Comparison of ENCODE assay signal across 8 cellular contexts in the genomic region with DNA sequence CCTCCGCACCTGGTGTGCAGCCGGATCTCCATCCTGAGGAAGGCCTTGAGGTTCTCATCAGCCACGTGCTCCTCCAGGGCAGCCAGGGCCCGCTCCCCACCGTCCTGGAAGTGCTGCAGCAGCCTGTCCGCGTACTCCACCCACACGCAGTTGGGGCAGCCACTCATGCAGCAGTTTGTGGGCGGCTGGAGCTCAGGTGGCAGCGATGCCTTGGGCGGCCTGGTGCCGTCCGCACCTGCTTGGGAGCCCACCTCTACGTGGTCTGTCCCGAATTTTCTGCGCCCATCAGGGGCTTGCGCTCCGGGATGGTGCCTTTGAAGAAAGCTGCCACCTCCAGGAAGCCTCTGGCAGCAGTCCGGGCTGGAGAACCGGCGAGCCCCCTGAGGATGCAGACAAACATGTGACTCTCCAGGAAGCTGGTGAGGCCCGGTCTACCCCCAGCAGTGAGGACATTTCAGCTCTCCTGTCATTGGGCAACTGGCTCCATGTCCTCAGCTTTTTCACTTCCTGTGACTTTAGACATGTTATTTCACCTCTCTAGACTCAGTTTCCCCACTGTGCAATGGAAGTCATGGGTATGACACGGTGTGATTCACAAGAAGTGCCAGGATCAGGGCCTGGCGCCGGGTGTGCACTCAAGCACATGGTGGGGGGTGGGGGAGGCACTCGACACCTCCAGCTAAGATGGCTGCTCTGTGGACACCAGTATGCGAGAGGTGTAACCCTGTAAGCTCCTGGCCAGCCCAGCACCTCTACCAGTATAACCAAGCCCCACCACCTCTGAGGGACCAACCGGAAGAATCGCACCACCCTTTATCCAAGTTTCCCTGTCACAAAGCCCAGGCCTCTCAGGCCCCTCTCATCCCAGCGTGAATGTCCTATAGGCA. TPM values are rescaled to one million over a fixed set of nuclear protein-coding genes. Genes with fewer than 3 reads are reported as not detected.
DNase-seq lines count a peak whose midpoint lies in the region; ATAC-seq and TF ChIP-seq lines count a peak whose summit lies in the region.

No MANE protein-coding gene starts in this region.

- peaks cover 30% of the 10 kb centered on the region for H3K36me3 Mint-ChIP-seq in WTC11

- peak overlapping the region; percentile 96 for H3K27ac Mint-ChIP-seq in WTC11

- H3K9ac ChIP-seq in stomach smooth muscle (ENCODE audit: low read length in 2 of 2), result peak overlapping the region; percentile 83 to 89

- H3K4me1 Mint-ChIP-seq in WTC11, result peaks cover 21% of the 10 kb centered on the region

- H3K4me3 Mint-ChIP-seq in WTC11, result peak overlapping the region; percentile 96

- TF ChIP-seq CTCF in WTC11 (IDR thresholded peaks at IDR 0.05) (no peak), mucosa of descending colon (IDR thresholded peaks at IDR 0.05) (no peak)

- peak overlapping the region; percentile 96 for H3K4me3 ChIP-seq in mucosa of descending colon
- H3K4me3 ChIP-seq in stomach smooth muscle (ENCODE audit: low read length in 2 of 2), result peak overlapping the region; percentile 90

- H3K36me3 ChIP-seq in mucosa of descending colon (ENCODE audit: low read depth) (no peaks in the 10 kb centered on the region), stomach smooth muscle (ENCODE audit: control insufficient read depth in 2 of 2, insufficient read depth in 2 of 2, low read length in 2 of 2) (peaks cover 5% of the 10 kb centered on the region in 2 donors)

- intact Hi-C loops in mucosa of descending colon (cut with DNase I, micrococcal nuclease), result no loop called here

- no peaks in the 10 kb centered on the region for H3K27me3 Mint-ChIP-seq in WTC11 (ENCODE audit: low read depth)

- no peaks in the 10 kb centered on the region for H3K9me3 Mint-ChIP-seq in WTC11

- H3K27ac ChIP-seq in stomach smooth muscle (ENCODE audit: low read length), result peak overlapping the region; percentile 66

- DNase-seq in HUDEP-2 (lab: John Stamatoyannopoulos, UW; ENCODE audit: unreplicated experiment in 76 of 76), result peak in 60 of 76 experiments; percentile 17 to 68 (median 48)
- DNase-seq in WTC11 (ENCODE audit: low spot score), result no peak
- DNase-seq in dermis blood vessel endothelial cell, result peak; percentile 48
- DNase-seq in mucosa of descending colon, result peak in 2 of 3 donors; percentile 41 to 55
- no peak for DNase-seq in A172 (ENCODE audit: low spot score)
- DNase-seq in NCI-H128 (lab: John Stamatoyannopoulos, UW; ENCODE audit: unreplicated experiment), result no peak

- peaks cover 17% of the 10 kb centered on the region for H3K4me1 ChIP-seq in mucosa of descending colon (ENCODE audit: low read depth)
- peaks cover 17% of the 10 kb centered on the region for H3K4me1 ChIP-seq in stomach smooth muscle (ENCODE audit: control insufficient read depth, insufficient read depth, low read length)

- POLR2A ChIA-PET in WTC11 (lab: Charles Lee), result interaction anchor here (0.7 to 0.9 kb wide), 2 partner anchors 18 to 145 kb away, joined by 3 to 4 read pairs; partner anchors contain the start of genes ARL16 and HGS

- H3K9me3 ChIP-seq in mucosa of descending colon (no peaks in the 10 kb centered on the region), stomach smooth muscle (ENCODE audit: control insufficient read depth in 2 of 2, low read length in 2 of 2) (no peaks in the 10 kb centered on the region)

- CTCF ChIA-PET in WTC11 (lab: Charles Lee), result no interaction called here

- ATAC-seq in GM18511 (IDR thresholded peaks at IDR 0.05; ENCODE audit: unreplicated experiment), result peak; percentile 28
- peak; percentile 8 for ATAC-seq in WTC11
- ATAC-seq in mucosa of descending colon, result peak; percentile 45

- H3K27me3 ChIP-seq in stomach smooth muscle (ENCODE audit: control insufficient read depth in 1 of 2, insufficient read depth in 2 of 2, low read length in 2 of 2), result no peaks in the 10 kb centered on the region

TF ChIP-seq in WTC11, 78 proteins besides CTCF, POLR2A, EP300 and RAD21 (continues in another document):
- TF ChIP-seq, protein P1, sequence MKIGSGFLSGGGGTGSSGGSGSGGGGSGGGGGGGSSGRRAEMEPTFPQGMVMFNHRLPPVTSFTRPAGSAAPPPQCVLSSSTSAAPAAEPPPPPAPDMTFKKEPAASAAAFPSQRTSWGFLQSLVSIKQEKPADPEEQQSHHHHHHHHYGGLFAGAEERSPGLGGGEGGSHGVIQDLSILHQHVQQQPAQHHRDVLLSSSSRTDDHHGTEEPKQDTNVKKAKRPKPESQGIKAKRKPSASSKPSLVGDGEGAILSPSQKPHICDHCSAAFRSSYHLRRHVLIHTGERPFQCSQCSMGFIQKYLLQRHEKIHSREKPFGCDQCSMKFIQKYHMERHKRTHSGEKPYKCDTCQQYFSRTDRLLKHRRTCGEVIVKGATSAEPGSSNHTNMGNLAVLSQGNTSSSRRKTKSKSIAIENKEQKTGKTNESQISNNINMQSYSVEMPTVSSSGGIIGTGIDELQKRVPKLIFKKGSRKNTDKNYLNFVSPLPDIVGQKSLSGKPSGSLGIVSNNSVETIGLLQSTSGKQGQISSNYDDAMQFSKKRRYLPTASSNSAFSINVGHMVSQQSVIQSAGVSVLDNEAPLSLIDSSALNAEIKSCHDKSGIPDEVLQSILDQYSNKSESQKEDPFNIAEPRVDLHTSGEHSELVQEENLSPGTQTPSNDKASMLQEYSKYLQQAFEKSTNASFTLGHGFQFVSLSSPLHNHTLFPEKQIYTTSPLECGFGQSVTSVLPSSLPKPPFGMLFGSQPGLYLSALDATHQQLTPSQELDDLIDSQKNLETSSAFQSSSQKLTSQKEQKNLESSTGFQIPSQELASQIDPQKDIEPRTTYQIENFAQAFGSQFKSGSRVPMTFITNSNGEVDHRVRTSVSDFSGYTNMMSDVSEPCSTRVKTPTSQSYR (CRISPR knock-in tag; IDR thresholded peaks at IDR 0.05), result no peak
- TF ChIP-seq ZNF219 (CRISPR knock-in tag; IDR thresholded peaks at IDR 0.05; ENCODE audit: borderline replicate concordance), result no peak
- no peak for TF ChIP-seq ETV6 (CRISPR knock-in tag; IDR thresholded peaks at IDR 0.05)
- no peak for TF ChIP-seq GTF2I (CRISPR knock-in tag; conservative IDR thresholded peaks at IDR 0.05)
- TF ChIP-seq ZMAT4 (CRISPR knock-in tag; IDR thresholded peaks at IDR 0.05), result no peak
- no peak for TF ChIP-seq SMAD3 (CRISPR knock-in tag; IDR thresholded peaks at IDR 0.05; ENCODE audit: borderline replicate concordance)
- no peak for TF ChIP-seq FOXJ3 (CRISPR knock-in tag; IDR thresholded peaks at IDR 0.05; ENCODE audit: borderline replicate concordance)
- TF ChIP-seq ESRRA (CRISPR knock-in tag; IDR thresholded peaks at IDR 0.05; ENCODE audit: borderline replicate concordance), result no peak
- no peak for TF ChIP-seq ELF4 (CRISPR knock-in tag; IDR thresholded peaks at IDR 0.05; ENCODE audit: low read depth)
- TF ChIP-seq, protein P2, sequence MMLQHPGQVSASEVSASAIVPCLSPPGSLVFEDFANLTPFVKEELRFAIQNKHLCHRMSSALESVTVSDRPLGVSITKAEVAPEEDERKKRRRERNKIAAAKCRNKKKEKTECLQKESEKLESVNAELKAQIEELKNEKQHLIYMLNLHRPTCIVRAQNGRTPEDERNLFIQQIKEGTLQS (CRISPR knock-in tag; conservative IDR thresholded peaks at IDR 0.05), result no peak
- TF ChIP-seq OVOL2 (CRISPR knock-in tag; IDR thresholded peaks at IDR 0.05; ENCODE audit: borderline replicate concordance), result no peak
- TF ChIP-seq USF2 (CRISPR knock-in tag; IDR thresholded peaks at IDR 0.05), result no peak
- TF ChIP-seq GABPB1 (CRISPR knock-in tag; IDR thresholded peaks at IDR 0.05), result 0 out of 2 replicates have a peak, but pooled peaks have one; percentile 16
- TF ChIP-seq E2F1 (CRISPR knock-in tag; IDR thresholded peaks at IDR 0.05), result no peak

RNA-seq across cellular contexts. Expression of gene OXLD1, which starts 1.0 kb away (rescaled TPM):
- total RNA-seq in WTC11 (2021) (47.0 to 49.6 TPM (median 48.1 TPM) in 3 replicates), dermis blood vessel endothelial cell (25.2 and 45.1 TPM in 2 replicates), mucosa of descending colon (10 to 100 TPM; 26.3 to 27.5 (median 26.8) TPM)
- total RNA-seq in A172 (2014; rRNA removed; shearing (Covaris generic)), result 42.0 and 58.8 TPM in 2 replicates

RNA-seq across cellular contexts. Expression of gene CCDC137, which starts 1.1 kb away (rescaled TPM):
- 34.3 to 36.8 TPM (median 35.2 TPM) in 3 replicates for total RNA-seq in WTC11 (2021)
- total RNA-seq in dermis blood vessel endothelial cell, result 11.1 and 14.1 TPM in 2 replicates
- 10 to 100 TPM; 15.5 to 19.6 (median 15.6) TPM for total RNA-seq in mucosa of descending colon
- total RNA-seq in A172 (2014; rRNA removed; shearing (Covaris generic)), result 18.5 and 21.7 TPM in 2 replicates

RNA-seq across cellular contexts. Expression of gene PDE6G, which starts 9.1 kb away (rescaled TPM):
- total RNA-seq in WTC11 (2021) (4.4 to 6.9 TPM (median 6.3 TPM) in 3 replicates), dermis blood vessel endothelial cell (3.4 and 4.1 TPM in 2 replicates), mucosa of descending colon (1 to 10 TPM in 1 of 3 donors, under 1 TPM in 1, not detected in 1; 0.39 to 1.2 TPM)
- 1.1 and 2.0 TPM in 2 replicates for total RNA-seq in A172 (2014; rRNA removed; shearing (Covaris generic))

RNA-seq across cellular contexts. Expression of gene ARL16, which starts 18.1 kb away (rescaled TPM):
- total RNA-seq in WTC11 (2021), result 44.7 to 46.7 TPM (median 45.4 TPM) in 3 replicates
- 21.0 and 25.2 TPM in 2 replicates for total RNA-seq in dermis blood vessel endothelial cell
- total RNA-seq in mucosa of descending colon, result 10 to 100 TPM; 14.0 to 27.6 (median 26.1) TPM
- total RNA-seq in A172 (2014; rRNA removed; shearing (Covaris generic)), result 41.0 and 45.6 TPM in 2 replicates

RNA-seq across cellular contexts. Expression of gene HGS, which starts 18.4 kb away (rescaled TPM):
- total RNA-seq in WTC11 (2021) (83.7 to 113 TPM (median 90.8 TPM) in 3 replicates), dermis blood vessel endothelial cell (59.7 and 98.5 TPM in 2 replicates), mucosa of descending colon (100 to 1,000 TPM in 2 of 3 donors, 10 to 100 TPM in 1; 91.4 to 126 (median 102) TPM)
- total RNA-seq in A172 (2014; rRNA removed; shearing (Covaris generic)), result 144 and 199 TPM in 2 replicates

Comparison
In these comparisons a context has a peak if more than half of its experiments do, and no peak if none do; other contexts are left out.
1. DNase-seq: peak in HUDEP-2 (60 of 76), dermis blood vessel endothelial cell (single experiment) and mucosa of descending colon (2 of 3); none in WTC11 (single experiment), A172 (single experiment) and NCI-H128 (single experiment).
2. Peak in every context shown above with its lines, with median percentiles within 50 percentile points of each other: ATAC-seq.